23 cellular contexts compared by ENCODE assay signal in genomic region chr6:101125380-101125971, GRCh38.
A peak's percentile ranks its signal among the peaks of the same experiment; 100 is the strongest.
DNase-seq lines count a peak whose midpoint lies in the region; ATAC-seq and TF ChIP-seq lines count a peak whose summit lies in the region.
"Had no signal": no experiment of that assay in that cellular context is flagged by ENCODE, and none has a peak within 500 bp of the region (broad histone marks: within the 10 kb centered on the region; RNA-seq: fewer than 3 reads in every experiment).

No MANE protein-coding gene starts in this region.

- no peaks in the 10 kb centered on the region for H3K27me3 ChIP-seq in naive thymus-derived CD4-positive, alpha-beta T cell (ENCODE audit: control insufficient read depth in 2 of 2, insufficient read depth in 2 of 2, low read length in 2 of 2)
- H3K27me3 ChIP-seq in BE2C: no peaks in the 10 kb centered on the region; the same call in 1 of the 2 replicates
- H3K27me3 ChIP-seq: MG63 had no signal

- no peak overlapping the region for H3K4me3 Mint-ChIP-seq in naive thymus-derived CD4-positive, alpha-beta T cell
- H3K4me3 Mint-ChIP-seq: IgD-negative memory B cell had no signal

- TF ChIP-seq CTCF in BE2C (IDR thresholded peaks at IDR 0.05; ENCODE audit: low read depth, low read length): no peak

- no peak overlapping the region for H3K27ac ChIP-seq in naive thymus-derived CD4-positive, alpha-beta T cell (ENCODE audit: low read depth, low read length)
- H3K27ac ChIP-seq: GM23248 had no signal

- POLR2A ChIA-PET in naive thymus-derived CD4-positive, alpha-beta T cell (lab: Charles Lee): no interaction called here

- DNase-seq in NCI-H2171 (lab: John Stamatoyannopoulos, UW) (peak; percentile 15), renal cortical epithelial cell (ENCODE audit: low read depth) (peak; percentile 16), iPS-NIHi11 (ENCODE audit: low spot score) (no peak), BE2C (no peak)
- no peak for DNase-seq in naive thymus-derived CD4-positive, alpha-beta T cell
- DNase-seq: ACHN, AML-193, DND-41, GM23248, Kasumi-1, MG63, NCI-H1092 treated with DMSO at 0.1 percent for 48 hours, NCI-H146, NCI-H2081, NCI-H226, NCI-H524, PC-3, RPMI8226, SHP77 treated with DMSO at 0.1 percent for 48 hours, SK-N-SH had no signal

- CTCF ChIA-PET in naive thymus-derived CD4-positive, alpha-beta T cell (lab: Charles Lee): no interaction called here

- H3K4me1 Mint-ChIP-seq in naive thymus-derived CD4-positive, alpha-beta T cell: no peaks in the 10 kb centered on the region
- H3K4me1 Mint-ChIP-seq: IgD-negative memory B cell had no signal

- no peaks in the 10 kb centered on the region for H3K4me1 ChIP-seq in naive thymus-derived CD4-positive, alpha-beta T cell (ENCODE audit: control insufficient read depth in 2 of 2, insufficient read depth in 2 of 2, low read length in 2 of 2)
- no peaks in the 10 kb centered on the region for H3K4me1 ChIP-seq in BE2C

- H3K4me3 ChIP-seq in naive thymus-derived CD4-positive, alpha-beta T cell (ENCODE audit: low read length): no peak overlapping the region
- H3K4me3 ChIP-seq in BE2C (ENCODE audit: low read depth, low read length): no peak overlapping the region
- H3K4me3 ChIP-seq: GM23248, MG63 had no signal

- intact Hi-C loops in naive thymus-derived CD4-positive, alpha-beta T cell (cut with micrococcal nuclease): no loop called here

- H3K36me3 ChIP-seq in naive thymus-derived CD4-positive, alpha-beta T cell (ENCODE audit: control insufficient read depth in 2 of 3, insufficient read depth in 3 of 3, low read length in 3 of 3): no peaks in the 10 kb centered on the region
- no peaks in the 10 kb centered on the region for H3K36me3 ChIP-seq in BE2C
- H3K36me3 ChIP-seq: MG63 had no signal

- ATAC-seq in GM18909 (IDR thresholded peaks at IDR 0.05; ENCODE audit: poor library complexity, unreplicated experiment) (peak; percentile 49), HG02678 (IDR thresholded peaks at IDR 0.05; ENCODE audit: unreplicated experiment) (peak; percentile 45)
- no peak for ATAC-seq in naive thymus-derived CD4-positive, alpha-beta T cell
- ATAC-seq: PC-3 had no signal

- H3K27ac Mint-ChIP-seq in naive thymus-derived CD4-positive, alpha-beta T cell: no peak overlapping the region
- H3K27ac Mint-ChIP-seq: IgD-negative memory B cell had no signal

- H3K9me3 ChIP-seq in naive thymus-derived CD4-positive, alpha-beta T cell (ENCODE audit: control insufficient read depth in 2 of 3, low read length in 3 of 3): no peaks in the 10 kb centered on the region
- no peaks in the 10 kb centered on the region for H3K9me3 ChIP-seq in BE2C
- H3K9me3 ChIP-seq: MG63, SK-N-SH had no signal

- H3K27me3 Mint-ChIP-seq in naive thymus-derived CD4-positive, alpha-beta T cell: peaks cover 0 to 3% (median 0%) of the 10 kb centered on the region in 5 donors
- H3K27me3 Mint-ChIP-seq: IgD-negative memory B cell had no signal

- H3K36me3 Mint-ChIP-seq in naive thymus-derived CD4-positive, alpha-beta T cell: no peaks in the 10 kb centered on the region
- H3K36me3 Mint-ChIP-seq: IgD-negative memory B cell had no signal

- no peaks in the 10 kb centered on the region for H3K9me3 Mint-ChIP-seq in naive thymus-derived CD4-positive, alpha-beta T cell
- H3K9me3 Mint-ChIP-seq: IgD-negative memory B cell had no signal

Comparison
In these comparisons a context has a peak if more than half of its experiments do, and no peak if none do; other contexts are left out.
1. DNase-seq: peak in NCI-H2171 (single experiment) and renal cortical epithelial cell (single experiment); none in naive thymus-derived CD4-positive, alpha-beta T cell (0 of 9), iPS-NIHi11 (single experiment) and BE2C (single experiment).